In genomic region chr1:25116832-25117231, GRCh38 we compare ENCODE assay signal across 20 cellular contexts.
"Had no signal": no experiment of that assay in that cellular context is flagged by ENCODE, and none has a peak within 500 bp of the region (broad histone marks: within the 10 kb centered on the region; RNA-seq: fewer than 3 reads in every experiment).

No MANE protein-coding gene starts in this region.

- H3K4me3 ChIP-seq: stomach, suprapubic skin, testis, thoracic aorta, thyroid gland, tibial artery, tibial nerve, transverse colon, upper lobe of left lung, upper lobe of right lung, uterus, vagina had no signal

- H3K27me3 ChIP-seq: suprapubic skin, testis, thyroid gland, tibial nerve, transverse colon, upper lobe of left lung, upper lobe of right lung, uterus, vagina had no signal

- H3K36me3 ChIP-seq: stomach, suprapubic skin, thoracic aorta, thyroid gland, tibial artery, tibial nerve, transverse colon, upper lobe of left lung, upper lobe of right lung, uterus, vagina had no signal

- DNase-seq: stimulated activated CD4-positive, alpha-beta T cell treated with anti-CD3 and anti-CD28 coated beads, Interleukin-4, amount 100 ng/mL, for 24 hours; stimulated activated naive B cell treated with anti-CD40 and anti-IgM and Interleukin-4, amounts not matched to agents 10 μg/mL and 1 μg/mL and 100 μg/mL, for 72 hours; stimulated activated naive CD4-positive, alpha-beta T cell treated with Interleukin-2 at 50 U/mL for 16 hours; substantia nigra; testis; thyroid gland; tibial artery; upper lobe of left lung; upper lobe of right lung; uterus had no signal

- ATAC-seq: stimulated activated effector memory CD8-positive, alpha-beta T cell treated with anti-CD3 and anti-CD28 coated beads, Interleukin-12 subunit alpha, Interleukin-12 subunit beta, amount 100 ng/mL, for 72 hours; stimulated activated memory B cell treated with anti-CD40 and anti-IgM and Interleukin-4, amounts not matched to agents 10 μg/mL and 1 μg/mL and 100 μg/mL, for 72 hours; stimulated activated naive CD8-positive, alpha-beta T cell treated with anti-CD3 and anti-CD28 coated beads, Interleukin-15, Interleukin-2, amounts not matched to agents 100 U/mL and 50 U/mL, for 24 hours; upper lobe of right lung had no signal

- H3K27ac ChIP-seq: stomach, suprapubic skin, testis, thoracic aorta, thyroid gland, tibial artery, tibial nerve, transverse colon, upper lobe of left lung, upper lobe of right lung, uterus, vagina had no signal

- FAIRE-seq: urothelium cell line had no signal

- H3K4me1 ChIP-seq: stomach, suprapubic skin, testis, thyroid gland, tibial nerve, transverse colon, upper lobe of left lung, upper lobe of right lung, uterus, vagina had no signal

- H3K9me3 ChIP-seq: suprapubic skin, testis, thyroid gland, transverse colon, upper lobe of right lung, uterus, vagina had no signal
